ENCODE assay signal across 11 cellular contexts in genomic region chr2:170878505-170878904, GRCh38. TPM values are rescaled to one million over a fixed set of nuclear protein-coding genes. Genes with fewer than 3 reads are reported as not detected.
DNase-seq lines count a peak whose midpoint lies in the region; ATAC-seq and TF ChIP-seq lines count a peak whose summit lies in the region.
"Had no signal": no experiment of that assay in that cellular context is flagged by ENCODE, and none has a peak within 500 bp of the region (broad histone marks: within the 10 kb centered on the region; RNA-seq: fewer than 3 reads in every experiment).

No MANE protein-coding gene starts in this region.

- no peaks in the 10 kb centered on the region for H3K36me3 ChIP-seq in mucosa of descending colon (ENCODE audit: low read depth)
- no peaks in the 10 kb centered on the region for H3K36me3 ChIP-seq in H7 (replicated peaks; ENCODE audit: control insufficient read depth, insufficient read depth, low read length)

- H3K9me3 ChIP-seq in mucosa of descending colon: no peaks in the 10 kb centered on the region

- no peaks in the 10 kb centered on the region for H3K4me1 ChIP-seq in mucosa of descending colon (ENCODE audit: low read depth)

- no peak for DNase-seq in activated CD4-positive, alpha-beta T cell treated with anti-CD3 and anti-CD28 coated beads for 36 hours
- DNase-seq in activated CD4-positive, alpha-beta T cell treated with anti-CD3 and anti-CD28 coated beads for 1 hour: no peak
- DNase-seq in T-helper 2 cell treated with Interferon-gamma antibody and Interleukin-4, amounts not matched to agents 5 μg/mL and 100 μg/mL, for 36 hours (ENCODE audit: low spot score): no peak
- no peak for DNase-seq in mucosa of descending colon
- DNase-seq in H7: no peak
- DNase-seq in kidney glomerular epithelial cell (lab: John Stamatoyannopoulos, UW): no peak
- DNase-seq: activated gamma-delta T cell, NCI-H1694 treated with DMSO at 0.1 percent for 48 hours had no signal

- peaks cover 3% of the 10 kb centered on the region for H3K27me3 Mint-ChIP-seq in activated CD4-positive, alpha-beta T cell treated with anti-CD3 and anti-CD28 coated beads for 36 hours
- H3K27me3 Mint-ChIP-seq in T-helper 2 cell treated with Interferon-gamma antibody and Interleukin-4, amounts not matched to agents 5 μg/mL and 100 μg/mL, for 36 hours (ENCODE audit: low read depth): peaks cover 21% of the 10 kb centered on the region

- no peak overlapping the region for H3K4me3 ChIP-seq in mucosa of descending colon
- no peak overlapping the region for H3K4me3 ChIP-seq in H7 (ENCODE audit: insufficient read depth, low read depth, low read length)

- H3K27me3 ChIP-seq in H7 (ENCODE audit: control insufficient read depth, insufficient read depth, low read length): no peaks in the 10 kb centered on the region

- H3K4me3 Mint-ChIP-seq in activated CD4-positive, alpha-beta T cell treated with anti-CD3 and anti-CD28 coated beads for 36 hours: no peak overlapping the region
- H3K4me3 Mint-ChIP-seq in T-helper 2 cell treated with Interferon-gamma antibody and Interleukin-4, amounts not matched to agents 5 μg/mL and 100 μg/mL, for 36 hours: peak overlapping the region; percentile 65
- H3K4me3 Mint-ChIP-seq: dendritic cell treated with granulocyte-macrophage colony-stimulating factor and Interleukin-4, amounts not matched to agents 40 ng/mL and 50 ng/mL, for 4 days had no signal

- H3K27ac Mint-ChIP-seq in activated CD4-positive, alpha-beta T cell treated with anti-CD3 and anti-CD28 coated beads for 36 hours: no peak overlapping the region
- H3K27ac Mint-ChIP-seq in T-helper 2 cell treated with Interferon-gamma antibody and Interleukin-4, amounts not matched to agents 5 μg/mL and 100 μg/mL, for 36 hours: no peak overlapping the region
- H3K27ac Mint-ChIP-seq: dendritic cell treated with granulocyte-macrophage colony-stimulating factor and Interleukin-4, amounts not matched to agents 40 ng/mL and 50 ng/mL, for 4 days had no signal

- peak; percentile 47 for ATAC-seq in activated CD4-positive, alpha-beta T cell treated with anti-CD3 and anti-CD28 coated beads for 36 hours
- ATAC-seq in HG03135 (IDR thresholded peaks at IDR 0.05; ENCODE audit: unreplicated experiment) (peak; percentile 66), mucosa of descending colon (peak; percentile 34), HG02884 (IDR thresholded peaks at IDR 0.05; ENCODE audit: unreplicated experiment) (no peak)

- no peak for TF ChIP-seq CTCF in mucosa of descending colon (IDR thresholded peaks at IDR 0.05)

- no peaks in the 10 kb centered on the region for H3K36me3 Mint-ChIP-seq in activated CD4-positive, alpha-beta T cell treated with anti-CD3 and anti-CD28 coated beads for 36 hours (ENCODE audit: low read depth)
- H3K36me3 Mint-ChIP-seq in T-helper 2 cell treated with Interferon-gamma antibody and Interleukin-4, amounts not matched to agents 5 μg/mL and 100 μg/mL, for 36 hours (ENCODE audit: low read depth): no peaks in the 10 kb centered on the region

- H3K9me3 Mint-ChIP-seq in activated CD4-positive, alpha-beta T cell treated with anti-CD3 and anti-CD28 coated beads for 36 hours (ENCODE audit: low read depth): no peaks in the 10 kb centered on the region
- H3K9me3 Mint-ChIP-seq in T-helper 2 cell treated with Interferon-gamma antibody and Interleukin-4, amounts not matched to agents 5 μg/mL and 100 μg/mL, for 36 hours: no peaks in the 10 kb centered on the region
- H3K9me3 Mint-ChIP-seq: dendritic cell treated with granulocyte-macrophage colony-stimulating factor and Interleukin-4, amounts not matched to agents 40 ng/mL and 50 ng/mL, for 4 days had no signal

- POLR2A ChIA-PET in activated CD4-positive, alpha-beta T cell treated with anti-CD3 and anti-CD28 coated beads for 36 hours (lab: Charles Lee): no interaction called here

- H3K4me1 Mint-ChIP-seq in activated CD4-positive, alpha-beta T cell treated with anti-CD3 and anti-CD28 coated beads for 36 hours: peaks cover 9% of the 10 kb centered on the region
- H3K4me1 Mint-ChIP-seq in T-helper 2 cell treated with Interferon-gamma antibody and Interleukin-4, amounts not matched to agents 5 μg/mL and 100 μg/mL, for 36 hours (ENCODE audit: low read depth): peaks cover 12% of the 10 kb centered on the region

- CTCF ChIA-PET in activated CD4-positive, alpha-beta T cell treated with anti-CD3 and anti-CD28 coated beads for 36 hours (lab: Charles Lee): interaction anchor here (0.5 to 2.4 kb wide), 3 partner anchors 25 to 554 kb away, joined by 3 to 5 read pairs (median 3); no protein-coding TSS in a partner anchor

- intact Hi-C loops in activated CD4-positive, alpha-beta T cell treated with anti-CD3 and anti-CD28 coated beads for 36 hours (cut with DNase I, micrococcal nuclease): no loop called here
- intact Hi-C loops in mucosa of descending colon (cut with DNase I, micrococcal nuclease): no loop called here

RNA-seq across cellular contexts. Expression of gene GORASP2, which starts 50.5 kb away (rescaled TPM):
- total RNA-seq in activated CD4-positive, alpha-beta T cell treated with anti-CD3 and anti-CD28 coated beads for 36 hours: 10 to 100 TPM; 66.5 to 69.8 TPM
- total RNA-seq in mucosa of descending colon: 10 to 100 TPM; 70.3 to 73.4 (median 71.2) TPM
- 49.1 and 65.3 TPM in 2 replicates for total RNA-seq in H7 (2014; rRNA removed; shearing (Covaris generic))
